In the genomic region with DNA sequence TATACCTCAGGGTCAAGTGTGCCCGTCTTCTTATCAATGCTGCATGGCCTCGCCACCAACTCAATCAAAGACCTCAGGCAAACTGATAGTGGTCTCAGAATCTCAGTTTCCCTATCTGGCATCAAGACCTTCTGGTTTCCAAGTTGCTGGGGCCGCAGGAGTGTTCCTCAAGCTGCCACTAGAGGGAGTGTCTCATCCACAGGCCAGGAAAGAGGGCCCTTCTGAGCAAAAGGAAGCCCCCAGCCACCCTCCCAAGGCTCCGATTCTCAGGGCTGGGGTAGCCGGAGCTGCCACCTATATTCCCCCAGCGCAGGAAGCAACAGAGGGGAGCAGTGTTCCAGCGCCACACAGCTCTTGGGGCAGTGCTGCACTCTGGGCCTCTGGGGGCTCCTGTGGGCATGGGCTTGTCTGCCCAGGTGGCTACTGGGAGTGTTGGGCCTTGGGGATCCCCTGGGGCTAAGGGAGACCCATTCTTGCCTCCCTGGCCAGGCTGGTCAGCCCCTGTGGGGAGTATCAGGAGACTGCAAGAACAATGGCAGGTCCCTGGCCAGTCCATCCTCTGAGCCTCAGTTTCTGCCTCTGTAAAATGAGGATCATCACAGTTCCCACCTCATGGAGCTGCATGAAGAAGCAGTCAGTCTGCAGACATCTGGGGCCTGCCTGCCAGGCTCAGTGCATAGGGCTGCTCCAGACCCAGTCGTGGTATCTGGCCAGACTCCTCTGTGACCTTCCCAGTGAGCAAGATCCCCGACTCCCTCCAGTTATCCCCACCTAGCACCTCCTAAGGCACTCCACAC, we compare ENCODE assay signal across 1 cellular context.
TF ChIP-seq lines count a peak whose summit lies in the region.

No MANE protein-coding gene starts in this region.

TF ChIP-seq in GM12878, 131 proteins besides CTCF, POLR2A, EP300 and RAD21 (continued from another document):
- TF ChIP-seq, protein P1, sequence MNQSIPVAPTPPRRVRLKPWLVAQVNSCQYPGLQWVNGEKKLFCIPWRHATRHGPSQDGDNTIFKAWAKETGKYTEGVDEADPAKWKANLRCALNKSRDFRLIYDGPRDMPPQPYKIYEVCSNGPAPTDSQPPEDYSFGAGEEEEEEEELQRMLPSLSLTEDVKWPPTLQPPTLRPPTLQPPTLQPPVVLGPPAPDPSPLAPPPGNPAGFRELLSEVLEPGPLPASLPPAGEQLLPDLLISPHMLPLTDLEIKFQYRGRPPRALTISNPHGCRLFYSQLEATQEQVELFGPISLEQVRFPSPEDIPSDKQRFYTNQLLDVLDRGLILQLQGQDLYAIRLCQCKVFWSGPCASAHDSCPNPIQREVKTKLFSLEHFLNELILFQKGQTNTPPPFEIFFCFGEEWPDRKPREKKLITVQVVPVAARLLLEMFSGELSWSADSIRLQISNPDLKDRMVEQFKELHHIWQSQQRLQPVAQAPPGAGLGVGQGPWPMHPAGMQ (IDR thresholded peaks at IDR 0.05; ENCODE audit: borderline replicate concordance) = no peak
